13 cellular contexts compared by ENCODE assay signal in the genomic region with DNA sequence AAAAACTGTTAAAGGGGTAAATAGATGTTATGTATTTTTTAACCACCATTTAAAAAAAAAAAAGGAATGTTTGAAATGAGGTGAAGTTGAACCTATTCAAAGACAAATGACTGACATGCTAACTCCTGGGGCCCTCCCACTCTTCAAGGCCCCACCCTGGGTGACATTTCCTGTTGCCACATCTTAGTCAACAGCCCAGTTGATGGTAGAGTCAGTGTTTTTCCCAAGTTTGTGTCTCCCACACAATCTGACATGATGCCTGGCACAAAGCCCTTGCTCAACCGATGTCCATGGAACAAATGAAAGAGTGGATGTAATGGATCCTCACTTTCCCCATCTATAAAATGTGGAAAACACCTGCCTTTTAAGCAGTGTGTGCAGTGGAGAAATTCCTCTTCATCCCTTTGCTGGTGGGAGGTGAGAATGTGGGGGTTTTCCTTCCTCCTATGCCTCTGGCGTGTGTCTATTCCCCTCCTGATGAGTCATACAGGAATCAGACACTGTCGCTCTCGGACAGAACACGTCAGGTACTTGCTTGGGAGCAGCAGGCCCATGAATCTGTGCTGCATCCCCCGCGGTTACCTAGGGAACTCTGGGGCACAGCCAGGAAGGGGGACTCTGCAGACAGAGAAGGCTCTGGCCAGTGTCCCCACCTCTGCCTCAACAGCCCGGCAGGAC. TPM values are rescaled to one million over a fixed set of nuclear protein-coding genes. Genes with fewer than 3 reads are reported as not detected.
DNase-seq lines count a peak whose midpoint lies in the region; ATAC-seq and TF ChIP-seq lines count a peak whose summit lies in the region.
"Had no signal": no experiment of that assay in that cellular context is flagged by ENCODE, and none has a peak within 500 bp of the region (broad histone marks: within the 10 kb centered on the region; RNA-seq: fewer than 3 reads in every experiment).

No MANE protein-coding gene starts in this region.

- DNase-seq in HPDE6-E6E7 (ENCODE audit: extremely low spot score) (peak; percentile 56), fibroblast of mammary gland (ENCODE audit: low read depth) (peak; percentile 56), renal cortical epithelial cell (ENCODE audit: low read depth) (peak; percentile 93), NCI-H2227 treated with DMSO at 0.1 percent for 48 hours (lab: John Stamatoyannopoulos, UW) (no peak)
- DNase-seq: cerebellar nuclear complex, erythroblast, KG1, NCI-H187, NCI-H748 treated with DMSO at 0.1 percent for 48 hours had no signal

- no peak for TF ChIP-seq CTCF in fibroblast of mammary gland (conservative IDR thresholded peaks at IDR 0.05; ENCODE audit: control insufficient read depth, insufficient read depth, low read depth, low read length)

- ATAC-seq in SK-N-SH treated with all-trans-retinoic acid at 6 μM for 48 hours (peak; percentile 51), HG02763 (IDR thresholded peaks at IDR 0.05; ENCODE audit: unreplicated experiment) (no peak), HG02852 (IDR thresholded peaks at IDR 0.05; ENCODE audit: unreplicated experiment) (no peak)

- H3K4me3 ChIP-seq in fibroblast of mammary gland (ENCODE audit: control insufficient read depth, low read depth, low read length) = no peak overlapping the region
- H3K4me3 ChIP-seq: skin epidermis had no signal

TF ChIP-seq in SK-N-SH treated with all-trans-retinoic acid at 6 μM for 48 hours, 23 proteins besides CTCF, POLR2A, EP300 and RAD21:
- TF ChIP-seq OSR1 (CRISPR knock-in tag; IDR thresholded peaks at IDR 0.05) (no peak), CREB5 (CRISPR knock-in tag; IDR thresholded peaks at IDR 0.05; ENCODE audit: low read depth) (no peak), BACH2 (CRISPR knock-in tag; IDR thresholded peaks at IDR 0.05; ENCODE audit: borderline replicate concordance) (no peak), ESRRG (CRISPR knock-in tag; IDR thresholded peaks at IDR 0.05) (no peak), PPARA (CRISPR knock-in tag; IDR thresholded peaks at IDR 0.05; ENCODE audit: borderline replicate concordance) (no peak), ISL1 (CRISPR knock-in tag; IDR thresholded peaks at IDR 0.05) (no peak)

RNA-seq across cellular contexts. Expression of gene ADRA1B, which starts 13.7 kb away (rescaled TPM):
- total RNA-seq in renal cortical epithelial cell = 1.6 and 5.4 TPM in 2 replicates
